Comparison of ENCODE assay signal across 8 cellular contexts in genomic region chr19:47107201-47107952, GRCh38. TPM values are rescaled to one million over a fixed set of nuclear protein-coding genes. Genes with fewer than 3 reads are reported as not detected.
DNase-seq lines count a peak whose midpoint lies in the region; ATAC-seq and TF ChIP-seq lines count a peak whose summit lies in the region.

No MANE protein-coding gene starts in this region.

- no peaks in the 10 kb centered on the region for H4K20me1 ChIP-seq in hepatocyte (ENCODE audit: insufficient read depth, poor library complexity, severe bottlenecking)

- ATAC-seq in stimulated activated memory B cell treated with anti-CD40 and anti-IgM and Interleukin-4, amounts not matched to agents 10 μg/mL and 1 μg/mL and 100 μg/mL, for 72 hours: no peak
- no peak for ATAC-seq in HG03045 (IDR thresholded peaks at IDR 0.05; ENCODE audit: unreplicated experiment)

- H3K9me3 ChIP-seq in cardiac muscle cell (ENCODE audit: low read depth) (no peaks in the 10 kb centered on the region), hepatocyte (ENCODE audit: low read depth) (no peaks in the 10 kb centered on the region)

- no peaks in the 10 kb centered on the region for H3K9me2 ChIP-seq in hepatocyte (replicated peaks; ENCODE audit: insufficient read depth)

- H2AFZ ChIP-seq in hepatocyte: no peak overlapping the region

- H3K36me3 Mint-ChIP-seq in stimulated activated memory B cell treated with anti-CD40 and anti-IgM and Interleukin-4, amounts not matched to agents 10 μg/mL and 1 μg/mL and 100 μg/mL, for 72 hours: peaks cover 44% of the 10 kb centered on the region

- H3K27ac ChIP-seq in cardiac muscle cell (peak overlapping the region; percentile 64), hepatocyte (peak overlapping the region; percentile 98)

- no peaks in the 10 kb centered on the region for H3K27me3 Mint-ChIP-seq in stimulated activated memory B cell treated with anti-CD40 and anti-IgM and Interleukin-4, amounts not matched to agents 10 μg/mL and 1 μg/mL and 100 μg/mL, for 72 hours

- intact Hi-C loops in cardiac septum (cut with DNase I): no loop called here

- H3K4me1 ChIP-seq in cardiac muscle cell (ENCODE audit: low read depth) (peaks cover 33% of the 10 kb centered on the region), hepatocyte (ENCODE audit: insufficient read depth) (peaks cover 41% of the 10 kb centered on the region)

- TF ChIP-seq CTCF in cardiac muscle cell (IDR thresholded peaks at IDR 0.05; ENCODE audit: low read depth, low read length) (no peak), hepatocyte (IDR thresholded peaks at IDR 0.05; ENCODE audit: poor library complexity) (no peak)

- peaks cover 60% of the 10 kb centered on the region for H3K4me1 Mint-ChIP-seq in stimulated activated memory B cell treated with anti-CD40 and anti-IgM and Interleukin-4, amounts not matched to agents 10 μg/mL and 1 μg/mL and 100 μg/mL, for 72 hours

- no peak overlapping the region for H3K4me3 ChIP-seq in cardiac muscle cell
- no peak overlapping the region for H3K4me3 ChIP-seq in hepatocyte

- H3K4me2 ChIP-seq in hepatocyte: peak overlapping the region; percentile 85

- H3K36me3 ChIP-seq in cardiac muscle cell (no peaks in the 10 kb centered on the region), hepatocyte (replicated peaks; ENCODE audit: insufficient read depth, low read depth) (no peaks in the 10 kb centered on the region)

- H3K4me3 Mint-ChIP-seq in stimulated activated memory B cell treated with anti-CD40 and anti-IgM and Interleukin-4, amounts not matched to agents 10 μg/mL and 1 μg/mL and 100 μg/mL, for 72 hours: peak overlapping the region; percentile 2

- DNase-seq in cardiac muscle cell (ENCODE audit: low read depth in 1 of 2, low spot score in 1 of 2): no peak
- DNase-seq in cardiac septum (ENCODE audit: low spot score): no peak
- DNase-seq in activated gamma-delta T cell treated with anti-CD3 and anti-CD28 coated beads, Interleukin-2, amount 50 U/mL, for 16 hours (ENCODE audit: low read depth): peak; percentile 32
- DNase-seq in hepatocyte (ENCODE audit: low spot score): peak; percentile 72
- no peak for DNase-seq in AML-193 (lab: John Stamatoyannopoulos, UW)
- DNase-seq in GM03348 (ENCODE audit: low spot score): no peak

- peaks cover 88% of the 10 kb centered on the region for H3K79me2 ChIP-seq in hepatocyte

- WGBS in hepatocyte (ENCODE audit: low lambda C conversion rate, missing lambda C conversion rate): 54% methylated on average over 9 of the region's 9 CpGs

- H3K27ac Mint-ChIP-seq in stimulated activated memory B cell treated with anti-CD40 and anti-IgM and Interleukin-4, amounts not matched to agents 10 μg/mL and 1 μg/mL and 100 μg/mL, for 72 hours: peak overlapping the region; percentile 98

- H3K9me3 Mint-ChIP-seq in stimulated activated memory B cell treated with anti-CD40 and anti-IgM and Interleukin-4, amounts not matched to agents 10 μg/mL and 1 μg/mL and 100 μg/mL, for 72 hours: no peaks in the 10 kb centered on the region

- H3K27me3 ChIP-seq in cardiac muscle cell (no peaks in the 10 kb centered on the region), hepatocyte (no peaks in the 10 kb centered on the region)

RNA-seq across cellular contexts. Expression of gene ZC3H4, which starts 6.2 kb away (rescaled TPM):
- total RNA-seq in cardiac muscle cell: 23.2 and 34.6 TPM in 2 replicates
- polyA plus RNA-seq in cardiac muscle cell: 4.2 and 5.0 TPM in 2 replicates
- total RNA-seq in cardiac septum: 28.1 TPM
- total RNA-seq in hepatocyte: 11.7 and 13.1 TPM in 2 replicates
- polyA plus RNA-seq in hepatocyte: 4.3 TPM in 2 replicates

RNA-seq across cellular contexts. Expression of gene SAE1, which starts 23.3 kb away (rescaled TPM):
- total RNA-seq in cardiac muscle cell (128 and 148 TPM in 2 replicates), cardiac septum (45.0 TPM), hepatocyte (90.3 and 112 TPM in 2 replicates)
- polyA plus RNA-seq in cardiac muscle cell (171 and 213 TPM in 2 replicates), hepatocyte (97.2 and 98.8 TPM in 2 replicates)

RNA-seq across cellular contexts. Expression of gene TMEM160, which starts 59.0 kb away (rescaled TPM):
- 62.7 and 64.5 TPM in 2 replicates for total RNA-seq in cardiac muscle cell
- 123 and 129 TPM in 2 replicates for polyA plus RNA-seq in cardiac muscle cell
- 31.1 TPM for total RNA-seq in cardiac septum
- 21.1 and 31.0 TPM in 2 replicates for total RNA-seq in hepatocyte
- 71.7 and 91.7 TPM in 2 replicates for polyA plus RNA-seq in hepatocyte

Comparison
In these comparisons a context has a peak if more than half of its experiments do, and no peak if none do; other contexts are left out.
1. DNase-seq: peak in activated gamma-delta T cell treated with anti-CD3 and anti-CD28 coated beads, Interleukin-2, amount 50 U/mL, for 16 hours (single experiment) and hepatocyte (single experiment); none in cardiac muscle cell (0 of 2), cardiac septum (single experiment), AML-193 (0 of 2) and GM03348 (single experiment).